ENCODE assay signal across 17 cellular contexts in genomic region chr12:109720152-109720855, GRCh38. TPM values are rescaled to one million over a fixed set of nuclear protein-coding genes. Genes with fewer than 3 reads are reported as not detected.
DNase-seq lines count a peak whose midpoint lies in the region; ATAC-seq and TF ChIP-seq lines count a peak whose summit lies in the region.
"Had no signal": no experiment of that assay in that cellular context is flagged by ENCODE, and none has a peak within 500 bp of the region (broad histone marks: within the 10 kb centered on the region; RNA-seq: fewer than 3 reads in every experiment).

No MANE protein-coding gene starts in this region.

- H3K27ac ChIP-seq in ectodermal cell (ENCODE audit: insufficient read depth, low read depth, low read length, poor library complexity, severe bottlenecking) (peak overlapping the region; percentile 44), tibial nerve (peak overlapping the region; percentile 25 to 87 (median 66)), ascending aorta (no peak overlapping the region)
- H3K27ac ChIP-seq: uterus had no signal

- peaks cover 48% of the 10 kb centered on the region for H3K27me3 ChIP-seq in ectodermal cell (ENCODE audit: control insufficient read depth, insufficient read depth, low read length, poor library complexity, severe bottlenecking)
- H3K27me3 ChIP-seq in tibial nerve: peaks cover 0 to 23% of the 10 kb centered on the region in 2 donors
- peaks cover 12% of the 10 kb centered on the region for H3K27me3 ChIP-seq in ascending aorta

- H3K36me3 ChIP-seq in ectodermal cell (ENCODE audit: control insufficient read depth, insufficient read depth, low read length) (no peaks in the 10 kb centered on the region), tibial nerve (no peaks in the 10 kb centered on the region), ascending aorta (no peaks in the 10 kb centered on the region)
- H3K36me3 ChIP-seq: uterus had no signal

- H3K9me3 ChIP-seq in ectodermal cell (ENCODE audit: control insufficient read depth, low read length): no peaks in the 10 kb centered on the region
- no peaks in the 10 kb centered on the region for H3K9me3 ChIP-seq in tibial nerve
- H3K9me3 ChIP-seq in ascending aorta: no peaks in the 10 kb centered on the region
- H3K9me3 ChIP-seq: uterus had no signal

- ATAC-seq in GM18868 (IDR thresholded peaks at IDR 0.05; ENCODE audit: unreplicated experiment): no peak
- ATAC-seq: PC-3, T-helper 17 cell had no signal

- peak in 1 of 2 donors; percentile 37 for TF ChIP-seq EP300 in tibial nerve (IDR thresholded peaks at IDR 0.05)

- WGBS in ectodermal cell, 2 experiments: 40 to 44% methylated on average over 12 of the region's 12 CpGs
- WGBS in tibial nerve, 2 donors: 29 to 37% methylated on average over 11 of the region's 12 CpGs

- TF ChIP-seq POLR2A in tibial nerve (IDR thresholded peaks at IDR 0.05): no peak

- TF ChIP-seq CTCF in tibial nerve (IDR thresholded peaks at IDR 0.05) (no peak), ascending aorta (IDR thresholded peaks at IDR 0.05) (no peak)

- H3K4me1 ChIP-seq in ectodermal cell (ENCODE audit: control insufficient read depth, insufficient read depth, low read length) (peaks cover 60% of the 10 kb centered on the region), tibial nerve (peaks cover 0 to 99% (median 41%) of the 10 kb centered on the region in 4 donors), ascending aorta (peaks cover 3 to 12% of the 10 kb centered on the region in 2 donors)
- H3K4me1 ChIP-seq: uterus had no signal

- H3K4me3 ChIP-seq in ectodermal cell (ENCODE audit: insufficient read depth, low read depth, low read length): no peak overlapping the region
- H3K4me3 ChIP-seq in tibial nerve: no peak overlapping the region
- H3K4me3 ChIP-seq in ascending aorta: no peak overlapping the region
- H3K4me3 ChIP-seq: uterus had no signal

- DNase-seq in NCI-H524 (lab: John Stamatoyannopoulos, UW): peak; percentile 62 to 79
- no peak for DNase-seq in NCI-H524 treated with DMSO at 0.1 percent for 48 hours (lab: John Stamatoyannopoulos, UW)
- DNase-seq in middle frontal gyrus (ENCODE audit: extremely low spot score, low spot score): peak; percentile 60
- DNase-seq in tibial nerve (ENCODE audit: low spot score in 2 of 2): no peak
- DNase-seq in HPDE6-E6E7 (ENCODE audit: extremely low spot score): no peak
- DNase-seq in ascending aorta (ENCODE audit: low spot score in 2 of 2): no peak
- DNase-seq: activated CD4-positive, alpha-beta T cell treated with anti-CD3 and anti-CD28 coated beads, Interleukin-2, amount 10 ng/mL, durations not matched to agents 7 days and 5 days; activated effector memory CD4-positive, alpha-beta T cell treated with Interleukin-2 at 50 U/mL for 16 hours; EL; IMR-90; naive B cell; NCI-H1694; PC-3; T-helper 17 cell; uterus had no signal

- intact Hi-C loops in ascending aorta (cut with DNase I): no loop called here

RNA-seq across cellular contexts. Expression of gene FAM222A, which starts 6.7 kb away (rescaled TPM):
- 4.7 TPM for polyA plus RNA-seq in ectodermal cell (2013, experiment 1 of 4)
- polyA plus RNA-seq in ectodermal cell (2013, experiment 2 of 4): 6.2 TPM
- 5.6 TPM for polyA plus RNA-seq in ectodermal cell (2013, experiment 3 of 4)
- 5.8 TPM for polyA plus RNA-seq in ectodermal cell (2013, experiment 4 of 4)
- 1 to 10 TPM; 1.3 to 3.3 (median 1.9) TPM for total RNA-seq in tibial nerve
- 3.3 TPM for total RNA-seq in ascending aorta

Comparison
In these comparisons a context has a peak if more than half of its experiments do, and no peak if none do; other contexts are left out.
1. DNase-seq: peak in NCI-H524 (2 of 2) and middle frontal gyrus (single experiment); none in NCI-H524 treated with DMSO at 0.1 percent for 48 hours (single experiment), tibial nerve (0 of 2), HPDE6-E6E7 (single experiment) and ascending aorta (0 of 2).
2. H3K27ac ChIP-seq: peak in ectodermal cell (single experiment) and tibial nerve (4 of 4); none in ascending aorta (0 of 2).